Comparison of ENCODE assay signal across 18 cellular contexts in the genomic region with DNA sequence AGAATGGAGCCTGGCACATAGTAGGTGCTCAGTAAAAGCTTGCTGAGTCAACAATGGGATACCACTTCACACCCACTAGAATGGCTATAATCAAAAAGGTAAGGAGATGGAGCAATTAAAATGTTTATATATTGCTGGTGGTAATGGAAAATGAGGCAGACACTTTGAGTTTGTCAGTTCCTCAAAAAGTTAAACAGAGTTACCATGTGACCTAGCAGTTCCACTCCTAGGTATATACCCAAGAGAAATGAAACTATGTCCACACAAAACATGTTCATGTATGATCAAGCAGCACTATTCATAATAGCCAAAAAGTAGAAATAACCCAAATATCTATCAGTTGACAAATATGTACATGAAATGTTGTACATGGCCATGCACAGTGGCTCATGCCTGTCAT.
"Had no signal": no experiment of that assay in that cellular context is flagged by ENCODE, and none has a peak within 500 bp of the region (broad histone marks: within the 10 kb centered on the region; RNA-seq: fewer than 3 reads in every experiment).

No MANE protein-coding gene starts in this region.

- H3K27me3 ChIP-seq: gastrocnemius medialis, left lung, sigmoid colon, thyroid gland had no signal

- H3K27me3 Mint-ChIP-seq: activated naive CD4-positive, alpha-beta T cell treated with anti-CD3 and anti-CD28 coated beads, Interleukin-2, amount 50 U/mL, for 24 hours had no signal

- ATAC-seq: activated T-cell treated with anti-CD3 and anti-CD28 coated beads, Interleukin-2, amount 50 U/mL, for 72 hours; esophagus mucosa; gastrocnemius medialis; left lung had no signal

- H3K27ac Mint-ChIP-seq: activated naive CD4-positive, alpha-beta T cell treated with anti-CD3 and anti-CD28 coated beads, Interleukin-2, amount 50 U/mL, for 24 hours; activated T-cell treated with anti-CD3 and anti-CD28 coated beads, Interleukin-2, amount 50 U/mL, for 72 hours; nephron progenitor cell had no signal

- H3K36me3 ChIP-seq: gastrocnemius medialis, left lung, sigmoid colon, thyroid gland had no signal

- H3K9me3 ChIP-seq: gastrocnemius medialis, left lung, sigmoid colon, thyroid gland had no signal

- H3K9me3 Mint-ChIP-seq: activated naive CD4-positive, alpha-beta T cell treated with anti-CD3 and anti-CD28 coated beads, Interleukin-2, amount 50 U/mL, for 24 hours; activated T-cell treated with anti-CD3 and anti-CD28 coated beads, Interleukin-2, amount 50 U/mL, for 72 hours; nephron progenitor cell had no signal

- H3K36me3 Mint-ChIP-seq: activated naive CD4-positive, alpha-beta T cell treated with anti-CD3 and anti-CD28 coated beads, Interleukin-2, amount 50 U/mL, for 24 hours had no signal

- DNase-seq: activated CD4-positive, alpha-beta T cell treated with anti-CD3 and anti-CD28 coated beads, Interleukin-2, amount 50 U/mL, for 4 hours; activated effector memory CD4-positive, alpha-beta T cell treated with anti-CD3 and anti-CD28 coated beads, Interleukin-2, amount 50 U/mL, for 16 hours; activated T-cell treated with anti-CD3 and anti-CD28 coated beads, Interleukin-2, amount 50 U/mL, for 72 hours; amniotic stem cell; effector CD8-positive, alpha-beta T cell; gastrocnemius medialis; head of caudate nucleus; left lung; midbrain; nephron progenitor cell; nucleus accumbens; posterior cingulate gyrus; sigmoid colon; stimulated activated CD4-positive, alpha-beta T cell treated with anti-CD3 and anti-CD28 coated beads, Interleukin-4, amount 100 ng/mL, for 4 hours; stimulated activated naive CD4-positive, alpha-beta T cell treated with Interleukin-2 at 50 U/mL for 16 hours; thyroid gland had no signal

- H3K4me3 Mint-ChIP-seq: activated naive CD4-positive, alpha-beta T cell treated with anti-CD3 and anti-CD28 coated beads, Interleukin-2, amount 50 U/mL, for 24 hours; activated T-cell treated with anti-CD3 and anti-CD28 coated beads, Interleukin-2, amount 50 U/mL, for 72 hours; nephron progenitor cell had no signal

- H3K4me1 ChIP-seq: gastrocnemius medialis, thyroid gland had no signal

- H3K27ac ChIP-seq: gastrocnemius medialis, left lung, sigmoid colon, thyroid gland had no signal

- H3K4me3 ChIP-seq: gastrocnemius medialis, left lung, sigmoid colon, thyroid gland had no signal
